In genomic region chr5:73299665-73300435, GRCh38 we compare ENCODE assay signal across 14 cellular contexts.
DNase-seq lines count a peak whose midpoint lies in the region; FAIRE-seq and TF ChIP-seq lines count a peak whose summit lies in the region.
"Had no signal": no experiment of that assay in that cellular context is flagged by ENCODE, and none has a peak within 500 bp of the region (broad histone marks: within the 10 kb centered on the region; RNA-seq: fewer than 3 reads in every experiment).

No MANE protein-coding gene starts in this region.

- TF ChIP-seq EP300 in H1 (IDR thresholded peaks at IDR 0.05; ENCODE audit: borderline replicate concordance in 1 of 2, low read depth in 2 of 2, low read length in 2 of 2) = no peak

- no peak for TF ChIP-seq POLR2A in H1 (IDR thresholded peaks at IDR 0.05; ENCODE audit: control extremely low read depth in 1 of 2, low read depth in 2 of 2, low read length in 2 of 2)

- 0 out of 2 replicates have a peak overlapping the region, but pooled peaks have one; percentile 44 for H3K18ac ChIP-seq in H1 (ENCODE audit: extremely low read depth, low read length)

- H3K14ac ChIP-seq in H1 (ENCODE audit: insufficient read length) = no peak overlapping the region

- no peak overlapping the region for H2AFZ ChIP-seq in H1 (ENCODE audit: low read length)
- peak overlapping the region; percentile 52 for H2AFZ ChIP-seq in neuron (ENCODE audit: low read depth, low read length)

- H3K36me3 ChIP-seq in ES-I3 (ENCODE audit: insufficient read depth, low read length) = no peaks in the 10 kb centered on the region
- H3K36me3 ChIP-seq in HUES48 (ENCODE audit: control insufficient read depth, insufficient read depth, low read length) = no peaks in the 10 kb centered on the region
- H3K36me3 ChIP-seq in H1 (ENCODE audit: control insufficient read depth in 2 of 4, insufficient read depth in 4 of 4, low read length in 3 of 4) = peaks cover 0 to 6% (median 0%) of the 10 kb centered on the region in 4 experiments; a peak in 1 of 8 replicates
- no peaks in the 10 kb centered on the region for H3K36me3 ChIP-seq in neuron (ENCODE audit: insufficient read depth, low read length)
- H3K36me3 ChIP-seq: cardiac muscle cell, gastrocnemius medialis, uterus had no signal

- no peak overlapping the region for H4K8ac ChIP-seq in H1 (ENCODE audit: extremely low read depth, insufficient read depth, low read length)

- H2BK15ac ChIP-seq in H1 (ENCODE audit: low read length) = no peak overlapping the region

- H2BK20ac ChIP-seq in H1 (ENCODE audit: low read length) = no peak overlapping the region

- H3K23ac ChIP-seq in H1 (ENCODE audit: insufficient read length) = no peak overlapping the region

- DNase-seq in H1 (ENCODE audit: low read depth in 1 of 2, low spot score in 2 of 2) (peak in 1 of 2 experiments; percentile 73), iPS-NIHi11 (ENCODE audit: low spot score) (no peak), substantia nigra (lab: John Stamatoyannopoulos, UW) (no peak), HuH-7 (ENCODE audit: low spot score) (no peak)
- DNase-seq: gastrocnemius medialis; NCI-H1436 treated with DMSO at 0.1 percent for 48 hours; NK-92 treated with Interleukin-12 subunit alpha and Interleukin-12 subunit beta, amount 100 ng/mL, for 24 hours; uterus had no signal

- no peaks in the 10 kb centered on the region for H3K79me2 ChIP-seq in H1 (ENCODE audit: control insufficient read depth in 1 of 2, insufficient read depth in 2 of 2, low read length in 2 of 2)

- 3% methylated on average over 33 of the region's 37 CpGs; no CpG with 5 or more reads in 1 of the 2 experiments for WGBS in H1 (ENCODE audit: extremely low coverage in 1 of 2, insufficient coverage in 1 of 2, insufficient read length in 1 of 2, insufficient replicate concordance in 2 of 2, low coverage in 1 of 2, low lambda C conversion rate in 2 of 2, missing lambda C conversion rate in 1 of 2), 2 experiments

- H2AK5ac ChIP-seq in H1 (ENCODE audit: low read depth, low read length) = no peak overlapping the region

- H3K27ac ChIP-seq in HUES48 (ENCODE audit: low read depth, low read length) (no peak overlapping the region), H1 (ENCODE audit: low read depth, low read length) (no peak overlapping the region), substantia nigra (ENCODE audit: low read depth, low read length, poor library complexity, severe bottlenecking) (no peak overlapping the region)
- H3K27ac ChIP-seq: cardiac muscle cell, gastrocnemius medialis, uterus had no signal

- peaks cover 5 to 11% of the 10 kb centered on the region in 2 experiments for H4K20me1 ChIP-seq in H1 (replicated peaks in 1 of 2; ENCODE audit: control insufficient read depth in 1 of 2, insufficient read depth in 2 of 2, low read length in 2 of 2)

- no peak for FAIRE-seq in H1 (lab: Jason Lieb, UNC)
- FAIRE-seq: GM12892 had no signal

- H3K9ac ChIP-seq in ES-I3 (ENCODE audit: low read depth, low read length) = peak overlapping the region; percentile 59
- H3K9ac ChIP-seq in HUES48 (ENCODE audit: low read depth, low read length) = no peak overlapping the region
- H3K9ac ChIP-seq in H1 (replicated peaks in 1 of 4; ENCODE audit: extremely low read depth in 1 of 4, low read depth in 3 of 4, low read length in 3 of 4) = no peak overlapping the region

- H3K56ac ChIP-seq in H1 (replicated peaks; ENCODE audit: insufficient read length, low read depth, low read length) = no peak overlapping the region

- H3K9me3 ChIP-seq in ES-I3 (ENCODE audit: control insufficient read depth, insufficient read depth, low read length) (no peaks in the 10 kb centered on the region), HUES48 (ENCODE audit: control insufficient read depth, insufficient read depth, low read length) (no peaks in the 10 kb centered on the region), H1 (ENCODE audit: insufficient read depth in 2 of 2, low read depth in 1 of 2, low read length in 1 of 2) (no peaks in the 10 kb centered on the region), neuron (ENCODE audit: low read length) (peaks cover 4% of the 10 kb centered on the region)
- H3K9me3 ChIP-seq: gastrocnemius medialis, uterus had no signal

- TF ChIP-seq CTCF in H1 (IDR thresholded peaks at IDR 0.05; ENCODE audit: control extremely low read depth in 1 of 3, insufficient read depth in 1 of 3, low read depth in 1 of 3, low read length in 3 of 3) = no peak

- H2BK12ac ChIP-seq in H1 (ENCODE audit: low read depth, low read length) = no peak overlapping the region

- POLR2A ChIA-PET in H1 (lab: Charles Lee; ENCODE audit: partially characterized antibody) = interaction anchor here (1.0 kb wide), 1 partner anchor 67 kb away, joined by 5 read pairs; no protein-coding TSS in a partner anchor

- H3K4me1 ChIP-seq in ES-I3 (ENCODE audit: insufficient read depth, low read length) (peaks cover 3% of the 10 kb centered on the region), HUES48 (ENCODE audit: control insufficient read depth, insufficient read depth, low read length) (peaks cover 38% of the 10 kb centered on the region), H1 (replicated peaks in 1 of 4; ENCODE audit: control insufficient read depth in 3 of 4, insufficient read depth in 4 of 4, low read length in 3 of 4) (peaks cover 12 to 19% (median 15%) of the 10 kb centered on the region in 4 experiments), neuron (ENCODE audit: insufficient read depth, low read length) (peaks cover 6% of the 10 kb centered on the region)

- no peak overlapping the region for H4K5ac ChIP-seq in H1 (ENCODE audit: insufficient read length, low read depth, low read length)

- H2BK5ac ChIP-seq in H1 (ENCODE audit: low read depth, low read length) = no peak overlapping the region

- H3K4me2 ChIP-seq in H1 (ENCODE audit: insufficient read depth in 1 of 2, low read depth in 2 of 2, low read length in 2 of 2) = peak overlapping the region; percentile 86 to 87

- H2BK120ac ChIP-seq in H1 (replicated peaks; ENCODE audit: low read depth, low read length) = no peak overlapping the region

- H4K91ac ChIP-seq in H1 (replicated peaks; ENCODE audit: insufficient read length, low read length) = no peak overlapping the region

- H3K27me3 ChIP-seq in HUES48 (ENCODE audit: control insufficient read depth, insufficient read depth, low read length) (peaks cover 100% of the 10 kb centered on the region), H1 (replicated peaks in 1 of 4; ENCODE audit: control insufficient read depth in 3 of 4, extremely low read depth in 1 of 4, insufficient read depth in 3 of 4, low read length in 3 of 4) (peaks cover 84 to 99% (median 98%) of the 10 kb centered on the region in 4 experiments), neuron (ENCODE audit: insufficient read depth, low read length) (peaks cover 96% of the 10 kb centered on the region)

- no peak overlapping the region for H3K4ac ChIP-seq in H1 (replicated peaks; ENCODE audit: insufficient read length, low read depth, low read length)

- H3K4me3 ChIP-seq in HUES48 (ENCODE audit: low read depth, low read length) (peak overlapping the region; percentile 46), H1 (ENCODE audit: extremely low read depth in 1 of 4, insufficient read depth in 2 of 4, low read depth in 3 of 4, low read length in 4 of 4) (peak overlapping the region; percentile 20 to 54 (median 32); a peak in 5 of 8 replicates), neuron (ENCODE audit: low read length) (no peak overlapping the region)
- H3K4me3 ChIP-seq: lung, uterus had no signal

- CTCF ChIA-PET in H1 (lab: Charles Lee; ENCODE audit: partially characterized antibody) = interaction anchor here (0.9 to 3.2 kb wide), 9 partner anchors 10 to 121 kb away, joined by 3 to 10 read pairs (median 4); no protein-coding TSS in a partner anchor

- TF ChIP-seq RAD21 in H1 (IDR thresholded peaks at IDR 0.05 in 1 of 2, conservative IDR thresholded peaks at IDR 0.05 in 1 of 2; ENCODE audit: low read depth in 2 of 2, low read length in 2 of 2) = no peak

- peaks cover 5% of the 10 kb centered on the region; the same call in 1 of the 2 replicates for H3K23me2 ChIP-seq in H1 (ENCODE audit: low read depth, low read length)

- no peaks in the 10 kb centered on the region for H3K79me1 ChIP-seq in H1 (ENCODE audit: low read depth, low read length)

TF ChIP-seq in H1, 55 proteins besides CTCF, POLR2A, EP300 and RAD21 (continues in another document):
- TF ChIP-seq HDAC6 (IDR thresholded peaks at IDR 0.05; ENCODE audit: low read depth, low read length) (no peak), E2F6 (IDR thresholded peaks at IDR 0.05) (peak; percentile 81), CREB1 (IDR thresholded peaks at IDR 0.05) (no peak), RXRA (IDR thresholded peaks at IDR 0.05; ENCODE audit: insufficient read depth, low read depth, low read length) (no peak), GABPA (IDR thresholded peaks at IDR 0.05; ENCODE audit: borderline replicate concordance, insufficient read depth, low read length) (no peak), ASH2L (IDR thresholded peaks at IDR 0.05; ENCODE audit: low read length) (no peak), KDM5A (IDR thresholded peaks at IDR 0.05; ENCODE audit: low read length) (no peak), SIX5 (IDR thresholded peaks at IDR 0.05; ENCODE audit: low read depth, low read length) (no peak), SIN3A (conservative IDR thresholded peaks at IDR 0.05 in 1 of 2, IDR thresholded peaks at IDR 0.05 in 1 of 2; ENCODE audit: low read depth in 1 of 2, low read length in 2 of 2) (no peak), RNF2 (IDR thresholded peaks at IDR 0.05; ENCODE audit: borderline replicate concordance, low read depth, low read length, missing control alignments, poor library complexity, severe bottlenecking) (peak; percentile 91), TAF1 (IDR thresholded peaks at IDR 0.05; ENCODE audit: low read depth, low read length) (no peak), BACH1 (IDR thresholded peaks at IDR 0.05; ENCODE audit: low read length) (no peak), KDM1A (IDR thresholded peaks at IDR 0.05; ENCODE audit: borderline replicate concordance, low read length) (no peak), BCL11A (IDR thresholded peaks at IDR 0.05; ENCODE audit: low read depth in 2 of 2, low read length in 2 of 2) (no peak), TAF7 (optimal IDR thresholded peaks at IDR 0.05; ENCODE audit: borderline replicate concordance, low read depth, low read length) (no peak), KDM4A (IDR thresholded peaks at IDR 0.05; ENCODE audit: low read depth, low read length, severe bottlenecking) (no peak), SP4 (IDR thresholded peaks at IDR 0.05; ENCODE audit: low read length) (no peak), POU5F1 (IDR thresholded peaks at IDR 0.05; ENCODE audit: low read depth, low read length) (no peak), GTF2F1 (IDR thresholded peaks at IDR 0.05; ENCODE audit: borderline replicate concordance, low read depth, low read length) (no peak)
